In the genomic region with DNA sequence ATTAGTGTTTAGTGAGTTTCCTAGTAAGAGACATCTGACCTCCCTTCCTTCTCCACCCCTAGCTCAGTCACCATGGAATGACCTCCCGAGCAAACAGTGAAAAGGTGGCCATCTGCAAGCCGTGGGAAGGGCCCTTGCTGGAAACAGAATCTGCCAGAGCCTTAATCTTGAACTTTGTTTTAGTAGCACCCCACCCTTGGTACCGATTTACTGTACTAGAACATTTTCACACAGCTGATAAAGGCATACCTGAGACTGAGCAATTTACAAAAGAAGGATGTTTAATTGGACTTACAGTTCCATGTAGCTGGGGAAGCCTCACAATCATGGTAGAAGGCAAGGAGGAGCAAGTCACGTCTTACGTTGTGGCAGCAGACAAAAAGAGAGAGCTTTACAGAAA, we compare ENCODE assay signal across 33 cellular contexts.
"Had no signal": no experiment of that assay in that cellular context is flagged by ENCODE, and none has a peak within 500 bp of the region (broad histone marks: within the 10 kb centered on the region; RNA-seq: fewer than 3 reads in every experiment).

No MANE protein-coding gene starts in this region.

- H3K9me3 ChIP-seq: adrenal gland, ascending aorta, body of pancreas, breast epithelium had no signal

- H3K36me3 ChIP-seq: adrenal gland, ascending aorta, brain microvascular endothelial cell, breast epithelium, cardiac muscle cell had no signal

- H3K27me3 ChIP-seq: adrenal gland, ascending aorta, body of pancreas, brain microvascular endothelial cell, breast epithelium, cardiac muscle cell had no signal

- H3K27ac ChIP-seq: adrenal gland, ascending aorta, brain microvascular endothelial cell, breast epithelium, cardiac muscle cell had no signal

- ATAC-seq: activated naive CD4-positive, alpha-beta T cell treated with anti-CD3 and anti-CD28 coated beads, Interleukin-2, amount 50 U/mL, for 72 hours; activated naive CD8-positive, alpha-beta T cell treated with anti-CD3 and anti-CD28 coated beads, Interleukin-2, amount 50 U/mL, for 24 hours; activated T-cell treated with anti-CD3 and anti-CD28 coated beads, Interleukin-2, amount 50 U/mL, for 4 hours; activated T-cell treated with anti-CD3 and anti-CD28 coated beads, Interleukin-2, amount 50 U/mL, for 72 hours; activated T-helper 17 cell treated with anti-CD3 and anti-CD28 coated beads, Interleukin-2, amount 50 U/mL, for 72 hours; body of pancreas had no signal

- H3K4me3 ChIP-seq: adrenal gland, ascending aorta, body of pancreas, breast epithelium, cardiac muscle cell had no signal

- FAIRE-seq: astrocyte, bronchial epithelial cell had no signal

- DNase-seq: activated effector memory CD4-positive, alpha-beta T cell treated with anti-CD3 and anti-CD28 coated beads, Interleukin-2, amount 50 U/mL, for 16 hours; activated effector memory CD4-positive, alpha-beta T cell treated with Interleukin-2 at 50 U/mL for 16 hours; activated gamma-delta T cell; activated gamma-delta T cell treated with Interleukin-2 at 50 U/mL for 16 hours; activated naive CD4-positive, alpha-beta T cell; activated naive CD4-positive, alpha-beta T cell treated with anti-CD3 and anti-CD28 coated beads for 36 hours; activated naive CD4-positive, alpha-beta T cell treated with anti-CD3 and anti-CD28 coated beads, Interleukin-2, amount 10 ng/mL, durations not matched to agents 7 days and 5 days; activated naive CD4-positive, alpha-beta T cell treated with anti-CD3 and anti-CD28 coated beads, Interleukin-2, amount 50 U/mL, for 16 hours; activated naive CD4-positive, alpha-beta T cell treated with Interleukin-2 at 50 U/mL for 16 hours; activated naive CD8-positive, alpha-beta T cell treated with anti-CD3 and anti-CD28 coated beads for 36 hours; activated naive CD8-positive, alpha-beta T cell treated with anti-CD3 and anti-CD28 coated beads, Interleukin-2, amount 10 ng/mL, durations not matched to agents 7 days and 5 days; activated naive CD8-positive, alpha-beta T cell treated with anti-CD3 and anti-CD28 coated beads, Interleukin-2, amount 50 U/mL, for 24 hours; activated T-cell treated with anti-CD3 and anti-CD28 coated beads, Interleukin-2, amount 50 U/mL, for 24 hours; activated T-cell treated with anti-CD3 and anti-CD28 coated beads, Interleukin-2, amount 50 U/mL, for 4 hours; activated T-cell treated with anti-CD3 and anti-CD28 coated beads, Interleukin-2, amount 50 U/mL, for 48 hours; activated T-cell treated with anti-CD3 and anti-CD28 coated beads, Interleukin-2, amount 50 U/mL, for 72 hours; adrenal gland; amniotic stem cell; amygdala; anterior cingulate cortex; aorta; body of pancreas; brain microvascular endothelial cell; caudate nucleus; central memory CD4-positive, alpha-beta T cell; cerebellar nuclear complex had no signal

- H3K4me1 ChIP-seq: adrenal gland, ascending aorta, breast epithelium had no signal
